ENCODE assay signal across 8 cellular contexts in the genomic region with DNA sequence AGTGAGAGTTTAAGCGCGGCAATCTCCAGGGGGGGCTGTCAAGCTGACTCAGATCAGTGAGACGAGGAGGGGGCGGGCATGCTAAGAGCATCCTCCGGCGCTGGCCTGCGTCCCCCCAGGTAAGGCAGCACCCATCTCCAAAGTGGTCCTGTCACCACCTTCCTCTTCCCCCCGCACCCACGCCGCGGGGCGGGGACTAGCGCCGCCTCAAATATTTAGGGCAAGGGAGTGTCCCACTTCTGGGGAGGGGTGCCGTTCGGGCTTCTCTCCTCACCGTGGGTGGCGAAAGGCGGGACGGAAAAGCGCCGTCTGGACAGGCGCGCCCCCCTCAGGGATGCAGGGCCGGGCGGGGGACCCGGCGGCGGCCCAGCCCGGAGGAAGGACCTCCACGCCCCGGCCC. TPM values are rescaled to one million over a fixed set of nuclear protein-coding genes. Genes with fewer than 3 reads are reported as not detected.
DNase-seq lines count a peak whose midpoint lies in the region; ATAC-seq and TF ChIP-seq lines count a peak whose summit lies in the region.

No MANE protein-coding gene starts in this region.

- intact Hi-C loops in lower lobe of right lung (cut with DNase I) = no loop called here
- intact Hi-C loops in body of pancreas (cut with DNase I) = no loop called here

- no peak for TF ChIP-seq CTCF in lower lobe of right lung (IDR thresholded peaks at IDR 0.05)
- no peak for TF ChIP-seq CTCF in body of pancreas (IDR thresholded peaks at IDR 0.05)

- no peak for TF ChIP-seq POLR2A in body of pancreas (IDR thresholded peaks at IDR 0.05)

- peak overlapping the region; percentile 45 for H3K4me3 ChIP-seq in lower lobe of right lung
- H3K4me3 ChIP-seq in body of pancreas = no peak overlapping the region

- H3K4me1 Mint-ChIP-seq in activated T-cell treated with anti-CD3 and anti-CD28 coated beads, Interleukin-2, amount 50 U/mL, for 24 hours (ENCODE audit: low read depth) = peaks cover 36% of the 10 kb centered on the region

- H3K4me1 ChIP-seq in lower lobe of right lung (peaks cover 14% of the 10 kb centered on the region), body of pancreas (peaks cover 13% of the 10 kb centered on the region)

- no peak overlapping the region for H3K27ac Mint-ChIP-seq in activated T-cell treated with anti-CD3 and anti-CD28 coated beads, Interleukin-2, amount 50 U/mL, for 24 hours

- H3K27me3 ChIP-seq in lower lobe of right lung (ENCODE audit: low read depth) (peaks cover 44% of the 10 kb centered on the region), body of pancreas (peaks cover 0 to 13% of the 10 kb centered on the region in 2 donors)

- peak overlapping the region; percentile 32 for H3K4me3 Mint-ChIP-seq in activated T-cell treated with anti-CD3 and anti-CD28 coated beads, Interleukin-2, amount 50 U/mL, for 24 hours

- peak; percentile 47 for DNase-seq in activated T-cell treated with anti-CD3 and anti-CD28 coated beads, Interleukin-2, amount 50 U/mL, for 24 hours
- DNase-seq in lower lobe of right lung = no peak
- no peak for DNase-seq in glomerular visceral epithelial cell (ENCODE audit: extremely low spot score)
- no peak for DNase-seq in C1 segment of cervical spinal cord (lab: John Stamatoyannopoulos, UW)
- DNase-seq in body of pancreas = no peak

- WGBS in body of pancreas, 2 donors = 11 to 18% methylated on average over 10 to 21 of the region's 32 CpGs

- peaks cover 16% of the 10 kb centered on the region for H3K9me3 Mint-ChIP-seq in activated T-cell treated with anti-CD3 and anti-CD28 coated beads, Interleukin-2, amount 50 U/mL, for 24 hours

- ATAC-seq in GM18867 (IDR thresholded peaks at IDR 0.05; ENCODE audit: unreplicated experiment) (peak; percentile 20), HG02870 (IDR thresholded peaks at IDR 0.05; ENCODE audit: unreplicated experiment) (peak; percentile 26), lower lobe of right lung (no peak), HG03442 (IDR thresholded peaks at IDR 0.05; ENCODE audit: unreplicated experiment) (no peak), body of pancreas (no peak)

- H3K27me3 Mint-ChIP-seq in activated T-cell treated with anti-CD3 and anti-CD28 coated beads, Interleukin-2, amount 50 U/mL, for 24 hours = peaks cover 57% of the 10 kb centered on the region

- H3K9me3 ChIP-seq in lower lobe of right lung (peaks cover 14% of the 10 kb centered on the region), body of pancreas (peaks cover 0 to 9% (median 0%) of the 10 kb centered on the region in 3 donors)

- no peaks in the 10 kb centered on the region for H3K36me3 Mint-ChIP-seq in activated T-cell treated with anti-CD3 and anti-CD28 coated beads, Interleukin-2, amount 50 U/mL, for 24 hours (ENCODE audit: low read depth)

- H3K27ac ChIP-seq in lower lobe of right lung (no peak overlapping the region), body of pancreas (no peak overlapping the region)

- no peaks in the 10 kb centered on the region for H3K36me3 ChIP-seq in lower lobe of right lung
- H3K36me3 ChIP-seq in body of pancreas (replicated peaks in 1 of 2; ENCODE audit: insufficient read depth in 1 of 2, low read depth in 2 of 2) = no peaks in the 10 kb centered on the region

RNA-seq across cellular contexts. Expression of a gene that starts 0.4 kb away (rescaled TPM):
- total RNA-seq in lower lobe of right lung (16.3 TPM), body of pancreas (1 to 10 TPM; 1.8 to 2.0 TPM)

Comparison
In these comparisons a context has a peak if more than half of its experiments do, and no peak if none do; other contexts are left out.
1. ATAC-seq: peak in GM18867 (single experiment) and HG02870 (single experiment); none in lower lobe of right lung (0 of 2), HG03442 (single experiment) and body of pancreas (single experiment).